In genomic region chr6:35371494-35372262, GRCh38 we compare ENCODE assay signal across 9 cellular contexts. TPM values are rescaled to one million over a fixed set of nuclear protein-coding genes. Genes with fewer than 3 reads are reported as not detected.
DNase-seq lines count a peak whose midpoint lies in the region; ATAC-seq and TF ChIP-seq lines count a peak whose summit lies in the region.
"Had no signal": no experiment of that assay in that cellular context is flagged by ENCODE, and none has a peak within 500 bp of the region (broad histone marks: within the 10 kb centered on the region; RNA-seq: fewer than 3 reads in every experiment).

No MANE protein-coding gene starts in this region.

- no peaks in the 10 kb centered on the region for H3K27me3 ChIP-seq in right lobe of liver

- H3K9me3 Mint-ChIP-seq in activated naive CD4-positive, alpha-beta T cell treated with anti-CD3 and anti-CD28 coated beads, Interleukin-2, amount 10 ng/mL, durations not matched to agents 7 days and 5 days = no peaks in the 10 kb centered on the region
- no peaks in the 10 kb centered on the region for H3K9me3 Mint-ChIP-seq in activated T-helper 1 cell treated with anti-CD3 and anti-CD28 coated beads, Interleukin-12 subunit alpha, Interleukin-12 subunit beta, Interleukin-2, Interleukin-4 antibody, amounts not matched to agents 30 ng/mL and 10 ng/mL and 1 ng/mL, durations not matched to agents 14 hours and 24 hours and 36 hours
- H3K9me3 Mint-ChIP-seq in stimulated activated naive CD8-positive, alpha-beta T cell treated with anti-CD3 and anti-CD28 coated beads, Interleukin-15, amount 100 ng/mL, for 72 hours = no peaks in the 10 kb centered on the region

- H3K36me3 ChIP-seq in right lobe of liver = no peaks in the 10 kb centered on the region

- ATAC-seq in right lobe of liver (peak; percentile 67 to 88 (median 81)), HG03097 (IDR thresholded peaks at IDR 0.05; ENCODE audit: low FRiP score, unreplicated experiment) (no peak), GM21526 (IDR thresholded peaks at IDR 0.05; ENCODE audit: low FRiP score, unreplicated experiment) (no peak)
- no peak for ATAC-seq in stimulated activated naive CD8-positive, alpha-beta T cell treated with anti-CD3 and anti-CD28 coated beads, Interleukin-15, amount 100 ng/mL, for 72 hours

- no peak for TF ChIP-seq CTCF in right lobe of liver (IDR thresholded peaks at IDR 0.05)

- peak overlapping the region in 1 of 3 donors; percentile 21 for H3K27ac ChIP-seq in right lobe of liver

- no peak overlapping the region for H3K4me3 Mint-ChIP-seq in activated naive CD4-positive, alpha-beta T cell treated with anti-CD3 and anti-CD28 coated beads, Interleukin-2, amount 10 ng/mL, durations not matched to agents 7 days and 5 days
- no peak overlapping the region for H3K4me3 Mint-ChIP-seq in activated T-helper 1 cell treated with anti-CD3 and anti-CD28 coated beads, Interleukin-12 subunit alpha, Interleukin-12 subunit beta, Interleukin-2, Interleukin-4 antibody, amounts not matched to agents 30 ng/mL and 10 ng/mL and 1 ng/mL, durations not matched to agents 14 hours and 24 hours and 36 hours
- H3K4me3 Mint-ChIP-seq in stimulated activated naive CD8-positive, alpha-beta T cell treated with anti-CD3 and anti-CD28 coated beads, Interleukin-15, amount 100 ng/mL, for 72 hours = peak overlapping the region; percentile 28 to 45

- whole genome bisulfite sequencing in right lobe of liver (ENCODE audit: insufficient coverage, low coverage, low lambda C conversion rate, missing lambda C conversion rate) = 55% methylated on average over 7 of the region's 8 CpGs

- H3K4me1 Mint-ChIP-seq in activated naive CD4-positive, alpha-beta T cell treated with anti-CD3 and anti-CD28 coated beads, Interleukin-2, amount 10 ng/mL, durations not matched to agents 7 days and 5 days = peaks cover 55% of the 10 kb centered on the region
- peaks cover 47% of the 10 kb centered on the region for H3K4me1 Mint-ChIP-seq in activated T-helper 1 cell treated with anti-CD3 and anti-CD28 coated beads, Interleukin-12 subunit alpha, Interleukin-12 subunit beta, Interleukin-2, Interleukin-4 antibody, amounts not matched to agents 30 ng/mL and 10 ng/mL and 1 ng/mL, durations not matched to agents 14 hours and 24 hours and 36 hours (ENCODE audit: low read depth)
- H3K4me1 Mint-ChIP-seq in stimulated activated naive CD8-positive, alpha-beta T cell treated with anti-CD3 and anti-CD28 coated beads, Interleukin-15, amount 100 ng/mL, for 72 hours = peaks cover 69% of the 10 kb centered on the region

- CTCF ChIA-PET in activated naive CD4-positive, alpha-beta T cell treated with anti-CD3 and anti-CD28 coated beads, Interleukin-2, amount 10 ng/mL, durations not matched to agents 7 days and 5 days (lab: Charles Lee) = interaction anchor here (1.3 kb wide), 1 partner anchor 78 kb away, joined by 4 read pairs; no protein-coding TSS in a partner anchor

- intact Hi-C loops in activated T-helper 1 cell treated with anti-CD3 and anti-CD28 coated beads, Interleukin-12 subunit alpha, Interleukin-12 subunit beta, Interleukin-2, Interleukin-4 antibody, amounts not matched to agents 30 ng/mL and 10 ng/mL and 1 ng/mL, durations not matched to agents 14 hours and 24 hours and 36 hours (cut with micrococcal nuclease) = no loop called here
- intact Hi-C loops in right lobe of liver (cut with DNase I) = no loop called here

- H3K4me3 ChIP-seq in right lobe of liver = no peak overlapping the region

- H3K27ac Mint-ChIP-seq in activated naive CD4-positive, alpha-beta T cell treated with anti-CD3 and anti-CD28 coated beads, Interleukin-2, amount 10 ng/mL, durations not matched to agents 7 days and 5 days = peak overlapping the region; percentile 58
- H3K27ac Mint-ChIP-seq in activated T-helper 1 cell treated with anti-CD3 and anti-CD28 coated beads, Interleukin-12 subunit alpha, Interleukin-12 subunit beta, Interleukin-2, Interleukin-4 antibody, amounts not matched to agents 30 ng/mL and 10 ng/mL and 1 ng/mL, durations not matched to agents 14 hours and 24 hours and 36 hours = peak overlapping the region; percentile 87
- H3K27ac Mint-ChIP-seq in stimulated activated naive CD8-positive, alpha-beta T cell treated with anti-CD3 and anti-CD28 coated beads, Interleukin-15, amount 100 ng/mL, for 72 hours = peak overlapping the region; percentile 50 to 97

- H3K9me3 ChIP-seq in right lobe of liver = no peaks in the 10 kb centered on the region

- no peaks in the 10 kb centered on the region for H3K27me3 Mint-ChIP-seq in activated naive CD4-positive, alpha-beta T cell treated with anti-CD3 and anti-CD28 coated beads, Interleukin-2, amount 10 ng/mL, durations not matched to agents 7 days and 5 days
- H3K27me3 Mint-ChIP-seq in activated T-helper 1 cell treated with anti-CD3 and anti-CD28 coated beads, Interleukin-12 subunit alpha, Interleukin-12 subunit beta, Interleukin-2, Interleukin-4 antibody, amounts not matched to agents 30 ng/mL and 10 ng/mL and 1 ng/mL, durations not matched to agents 14 hours and 24 hours and 36 hours (ENCODE audit: insufficient read depth) = no peaks in the 10 kb centered on the region
- no peaks in the 10 kb centered on the region for H3K27me3 Mint-ChIP-seq in stimulated activated naive CD8-positive, alpha-beta T cell treated with anti-CD3 and anti-CD28 coated beads, Interleukin-15, amount 100 ng/mL, for 72 hours

- TF ChIP-seq POLR2A in right lobe of liver (IDR thresholded peaks at IDR 0.05) = no peak

- peaks cover 2 to 28% (median 17%) of the 10 kb centered on the region in 4 donors for H3K4me1 ChIP-seq in right lobe of liver

- DNase-seq in activated naive CD4-positive, alpha-beta T cell treated with anti-CD3 and anti-CD28 coated beads, Interleukin-2, amount 10 ng/mL, durations not matched to agents 7 days and 5 days = peak; percentile 7
- DNase-seq in activated naive CD4-positive, alpha-beta T cell treated with anti-CD3 and anti-CD28 coated beads, Interleukin-2, amount 50 U/mL, for 16 hours = no peak
- DNase-seq in activated T-helper 1 cell treated with anti-CD3 and anti-CD28 coated beads, Interleukin-12 subunit alpha, Interleukin-12 subunit beta, Interleukin-2, Interleukin-4 antibody, amounts not matched to agents 30 ng/mL and 10 ng/mL and 1 ng/mL, durations not matched to agents 14 hours and 24 hours and 36 hours (ENCODE audit: low spot score) = no peak
- peak in 1 of 3 donors; percentile 70 for DNase-seq in right lobe of liver
- no peak for DNase-seq in stimulated activated naive CD8-positive, alpha-beta T cell treated with anti-CD3 and anti-CD28 coated beads, Interleukin-15, amount 100 ng/mL, for 72 hours
- DNase-seq in amygdala (lab: John Stamatoyannopoulos, UW) = no peak
- DNase-seq: NCI-H345 had no signal

- peaks cover 43% of the 10 kb centered on the region for H3K36me3 Mint-ChIP-seq in activated naive CD4-positive, alpha-beta T cell treated with anti-CD3 and anti-CD28 coated beads, Interleukin-2, amount 10 ng/mL, durations not matched to agents 7 days and 5 days
- H3K36me3 Mint-ChIP-seq in activated T-helper 1 cell treated with anti-CD3 and anti-CD28 coated beads, Interleukin-12 subunit alpha, Interleukin-12 subunit beta, Interleukin-2, Interleukin-4 antibody, amounts not matched to agents 30 ng/mL and 10 ng/mL and 1 ng/mL, durations not matched to agents 14 hours and 24 hours and 36 hours (ENCODE audit: low read depth) = peaks cover 30% of the 10 kb centered on the region

RNA-seq across cellular contexts. Expression of gene PPARD, which starts 29.3 kb away (rescaled TPM):
- 17.4 and 18.8 TPM in 2 replicates for total RNA-seq in activated T-helper 1 cell treated with anti-CD3 and anti-CD28 coated beads, Interleukin-12 subunit alpha, Interleukin-12 subunit beta, Interleukin-2, Interleukin-4 antibody, amounts not matched to agents 30 ng/mL and 10 ng/mL and 1 ng/mL, durations not matched to agents 14 hours and 24 hours and 36 hours
- 10 to 100 TPM in 1 of 6 experiments, 1 to 10 TPM in 5; 5.2 to 18.8 (median 5.9) TPM for total RNA-seq in right lobe of liver

Comparison
In these comparisons a context has a peak if more than half of its experiments do, and no peak if none do; other contexts are left out.
1. H3K4me3 Mint-ChIP-seq: peak in stimulated activated naive CD8-positive, alpha-beta T cell treated with anti-CD3 and anti-CD28 coated beads, Interleukin-15, amount 100 ng/mL, for 72 hours (2 of 2); none in activated naive CD4-positive, alpha-beta T cell treated with anti-CD3 and anti-CD28 coated beads, Interleukin-2, amount 10 ng/mL, durations not matched to agents 7 days and 5 days (single experiment) and activated T-helper 1 cell treated with anti-CD3 and anti-CD28 coated beads, Interleukin-12 subunit alpha, Interleukin-12 subunit beta, Interleukin-2, Interleukin-4 antibody, amounts not matched to agents 30 ng/mL and 10 ng/mL and 1 ng/mL, durations not matched to agents 14 hours and 24 hours and 36 hours (single experiment).
2. ATAC-seq: peak in right lobe of liver (4 of 4); none in stimulated activated naive CD8-positive, alpha-beta T cell treated with anti-CD3 and anti-CD28 coated beads, Interleukin-15, amount 100 ng/mL, for 72 hours (single experiment), HG03097 (single experiment) and GM21526 (single experiment).
3. Peak in every context shown above with its lines, with median percentiles within 50 percentile points of each other: H3K27ac Mint-ChIP-seq.